In the genomic region with DNA sequence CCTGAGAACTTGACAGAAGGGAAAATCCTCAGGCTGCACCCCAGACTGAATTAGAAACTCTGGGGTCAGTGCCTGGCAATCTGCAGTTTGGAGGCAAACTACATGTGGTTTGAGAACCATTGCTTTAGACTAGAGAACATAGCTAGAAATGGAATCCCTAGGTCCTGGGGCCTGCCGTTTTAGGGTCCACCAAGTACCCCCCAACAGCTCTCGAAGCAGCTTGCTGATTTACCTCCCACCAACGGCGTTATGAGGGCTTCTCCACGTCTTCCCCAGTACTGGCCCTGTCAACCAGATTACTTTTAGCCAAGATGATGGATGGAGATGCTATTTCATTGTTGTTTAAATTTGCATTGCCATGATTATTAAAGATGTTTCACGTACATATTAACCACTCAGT, we compare ENCODE assay signal across 15 cellular contexts.
DNase-seq lines count a peak whose midpoint lies in the region; ATAC-seq and TF ChIP-seq lines count a peak whose summit lies in the region.
"Had no signal": no experiment of that assay in that cellular context is flagged by ENCODE, and none has a peak within 500 bp of the region (broad histone marks: within the 10 kb centered on the region; RNA-seq: fewer than 3 reads in every experiment).

No MANE protein-coding gene starts in this region.

- H3K27ac Mint-ChIP-seq in type B pancreatic cell, result no peak overlapping the region
- H3K27ac Mint-ChIP-seq: CD4-positive, alpha-beta T cell had no signal

- DNase-seq in activated CD8-positive, alpha-beta memory T cell treated with anti-CD3 and anti-CD28 coated beads, Interleukin-2, amount 50 U/mL, for 48 hours, result peak; percentile 3
- DNase-seq in activated CD8-positive, alpha-beta memory T cell treated with anti-CD3 and anti-CD28 coated beads, Interleukin-2, amount 50 U/mL, for 4 hours, result no peak
- peak; percentile 16 for DNase-seq in left lobe of liver (ENCODE audit: low spot score)
- peak; percentile 45 for DNase-seq in type B pancreatic cell (ENCODE audit: extremely low spot score, unreplicated experiment)
- DNase-seq in NCI-H2196 treated with DMSO at 0.1 percent for 48 hours (lab: John Stamatoyannopoulos, UW; ENCODE audit: unreplicated experiment), result no peak
- DNase-seq in KBM-7, result no peak
- DNase-seq: AML-193; Caco-2; CD4-positive, alpha-beta T cell; DMS153; DMS79; GDM1; H9 had no signal

- peaks cover 17% of the 10 kb centered on the region for H3K27me3 Mint-ChIP-seq in type B pancreatic cell
- H3K27me3 Mint-ChIP-seq: CD4-positive, alpha-beta T cell had no signal

- no peaks in the 10 kb centered on the region for H3K9me3 Mint-ChIP-seq in type B pancreatic cell
- H3K9me3 Mint-ChIP-seq: CD4-positive, alpha-beta T cell; H9 had no signal

- ATAC-seq in left lobe of liver, result no peak
- no peak for ATAC-seq in GM19035 (IDR thresholded peaks at IDR 0.05; ENCODE audit: unreplicated experiment)
- ATAC-seq: A549 had no signal

- H3K4me1 Mint-ChIP-seq in type B pancreatic cell (ENCODE audit: unreplicated experiment), result peaks cover 20% of the 10 kb centered on the region

- H3K36me3 Mint-ChIP-seq in type B pancreatic cell, result no peaks in the 10 kb centered on the region

- in situ Hi-C loops in KBM-7 (cut with MboI; ENCODE audit: low pct_unique_long_range_greater_than_20kb, low sequenced_read_pairs), result no loop called here

- no peak overlapping the region for H3K4me3 Mint-ChIP-seq in type B pancreatic cell
- H3K4me3 Mint-ChIP-seq: CD4-positive, alpha-beta T cell; H9 had no signal

- TF ChIP-seq CTCF in type B pancreatic cell (conservative IDR thresholded peaks at IDR 0.05), result no peak

Comparison
In these comparisons a context has a peak if more than half of its experiments do, and no peak if none do; other contexts are left out.
1. DNase-seq: peak in activated CD8-positive, alpha-beta memory T cell treated with anti-CD3 and anti-CD28 coated beads, Interleukin-2, amount 50 U/mL, for 48 hours (single experiment), left lobe of liver (single experiment) and type B pancreatic cell (single experiment); none in activated CD8-positive, alpha-beta memory T cell treated with anti-CD3 and anti-CD28 coated beads, Interleukin-2, amount 50 U/mL, for 4 hours (single experiment), NCI-H2196 treated with DMSO at 0.1 percent for 48 hours (single experiment) and KBM-7 (single experiment).